Comparison of ENCODE assay signal across 8 cellular contexts in genomic region chr7:38630720-38631673, GRCh38.
DNase-seq lines count a peak whose midpoint lies in the region; ATAC-seq and TF ChIP-seq lines count a peak whose summit lies in the region.

Gene AMPH (minus strand): TSS chr7:38631373. CDS start chr7:38631351, 22 bp downstream.

- no peaks in the 10 kb centered on the region for H3K4me1 ChIP-seq in iPS DF 6.9 (ENCODE audit: control insufficient read depth, insufficient read depth, low read length)
- H3K4me1 ChIP-seq in rectal smooth muscle tissue (ENCODE audit: control insufficient read depth, insufficient read depth, low read length): no peaks in the 10 kb centered on the region

- H3K36me3 ChIP-seq in brain microvascular endothelial cell (replicated peaks): no peaks in the 10 kb centered on the region
- no peaks in the 10 kb centered on the region; the same call in 1 of the 2 replicates for H3K36me3 ChIP-seq in iPS DF 6.9 (ENCODE audit: control insufficient read depth, insufficient read depth, low read length)
- H3K36me3 ChIP-seq in rectal smooth muscle tissue (ENCODE audit: control insufficient read depth, insufficient read depth, low read length): no peaks in the 10 kb centered on the region

- H3K9me3 ChIP-seq in iPS DF 6.9 (ENCODE audit: control insufficient read depth, insufficient read depth, low read length): no peaks in the 10 kb centered on the region

- in situ Hi-C loops in GM13977 (cut with MboI; ENCODE audit: low pct_unique_long_range_greater_than_20kb, low sequenced_read_pairs, unreplicated experiment): no loop called here
- in situ Hi-C loops in brain microvascular endothelial cell (cut with HindIII; ENCODE audit: low pct_ligation_motif_present, low sequenced_read_pairs): no loop called here

- H3K27ac ChIP-seq in brain microvascular endothelial cell (no peak within 1 kb of the TSS), iPS DF 6.9 (ENCODE audit: low read length) (no peak within 1 kb of the TSS), rectal smooth muscle tissue (ENCODE audit: low read depth, low read length) (no peak within 1 kb of the TSS)

- WGBS in iPS DF 6.9 (ENCODE audit: insufficient coverage, insufficient read length): no CpG with 5 or more reads among the region's 105 CpGs

- no peak for ATAC-seq in GM19395 (IDR thresholded peaks at IDR 0.05; ENCODE audit: unreplicated experiment)
- ATAC-seq in HG02798 (IDR thresholded peaks at IDR 0.05; ENCODE audit: poor library complexity, unreplicated experiment): no peak

- TF ChIP-seq CTCF in GM13977 (IDR thresholded peaks at IDR 0.05; ENCODE audit: extremely low read depth, insufficient read depth, missing control alignments) (no peak), brain microvascular endothelial cell (IDR thresholded peaks at IDR 0.05; ENCODE audit: low read depth, low read length, missing control alignments) (no peak)

- H3K9ac ChIP-seq in rectal smooth muscle tissue (ENCODE audit: low read length): no peak within 1 kb of the TSS

- peak; percentile 18 for DNase-seq in GM13977 (ENCODE audit: low spot score)
- peak; percentile 73 for DNase-seq in NCI-H510A treated with DMSO at 0.1 percent for 48 hours (lab: John Stamatoyannopoulos, UW)
- peak; percentile 9 for DNase-seq in brain microvascular endothelial cell
- DNase-seq in iPS DF 6.9 (ENCODE audit: low read depth, low spot score): peak; percentile 52
- no peak for DNase-seq in NAMALWA (ENCODE audit: low spot score)

- H3K27me3 ChIP-seq in brain microvascular endothelial cell (replicated peaks) (peaks cover 4% of the 10 kb centered on the region), iPS DF 6.9 (ENCODE audit: control insufficient read depth, insufficient read depth, low read length) (peaks cover 15% of the 10 kb centered on the region), rectal smooth muscle tissue (ENCODE audit: control insufficient read depth, insufficient read depth, low read length) (no peaks in the 10 kb centered on the region)

- H3K4me3 ChIP-seq in brain microvascular endothelial cell (ENCODE audit: low read depth, low read length): peak within 1 kb of the TSS; percentile 54
- peak within 1 kb of the TSS; percentile 81; the same call in 1 of the 2 replicates for H3K4me3 ChIP-seq in iPS DF 6.9 (ENCODE audit: low read length)
- H3K4me3 ChIP-seq in rectal smooth muscle tissue (ENCODE audit: low read length): peak within 1 kb of the TSS; percentile 52
